ENCODE assay signal across 13 cellular contexts in the genomic region with DNA sequence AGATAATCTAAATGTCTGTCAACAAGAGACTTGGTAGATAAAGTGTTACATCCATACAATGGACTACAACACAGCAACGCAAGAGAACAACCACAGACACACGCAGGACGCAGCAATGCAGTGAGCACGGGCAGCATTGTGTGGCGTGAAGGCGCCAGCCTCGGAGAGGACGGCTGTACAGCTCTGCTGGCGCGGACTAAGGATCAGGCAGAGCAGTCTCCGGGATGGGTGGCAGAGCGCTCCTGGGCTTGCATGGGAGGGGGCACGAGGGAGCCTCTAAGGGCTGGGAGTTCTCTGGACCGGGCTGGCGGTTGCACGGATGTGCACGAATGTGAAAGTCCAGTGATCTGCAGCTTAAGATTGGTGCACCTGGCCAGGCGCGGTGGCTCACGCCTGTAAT. TPM values are rescaled to one million over a fixed set of nuclear protein-coding genes. Genes with fewer than 3 reads are reported as not detected.
DNase-seq lines count a peak whose midpoint lies in the region; TF ChIP-seq lines count a peak whose summit lies in the region.
"Had no signal": no experiment of that assay in that cellular context is flagged by ENCODE, and none has a peak within 500 bp of the region (broad histone marks: within the 10 kb centered on the region; RNA-seq: fewer than 3 reads in every experiment).

No MANE protein-coding gene starts in this region.

- no peak overlapping the region for H3K4me2 ChIP-seq in neural progenitor cell

- TF ChIP-seq CTCF in brain (conservative IDR thresholded peaks at IDR 0.05) (no peak), neural progenitor cell (IDR thresholded peaks at IDR 0.05) (no peak), esophagus squamous epithelium (IDR thresholded peaks at IDR 0.05) (no peak)

- no peaks in the 10 kb centered on the region for H4K20me1 ChIP-seq in neural progenitor cell (ENCODE audit: low read depth)
- H4K20me1 ChIP-seq: BLaER1 had no signal

- H3F3A ChIP-seq in neural progenitor cell (ENCODE audit: low read depth): peaks cover 12% of the 10 kb centered on the region

- intact Hi-C loops in esophagus squamous epithelium (cut with DNase I): no loop called here

- no peaks in the 10 kb centered on the region for H3K79me2 ChIP-seq in neural progenitor cell (ENCODE audit: low read depth)

- H3K9me3 Mint-ChIP-seq in brain (peaks cover 0 to 9% (median 0%) of the 10 kb centered on the region in 5 experiments), neural progenitor cell (peaks cover 3% of the 10 kb centered on the region)

- 91 to 94% methylated on average over 9 to 11 of the region's 20 CpGs for WGBS in esophagus squamous epithelium, 2 donors

- H3K27ac ChIP-seq in neural progenitor cell: no peak overlapping the region
- H3K27ac ChIP-seq in esophagus squamous epithelium: no peak overlapping the region
- H3K27ac ChIP-seq: 22Rv1, HL-60 had no signal

- H3K4me3 Mint-ChIP-seq in brain (peak overlapping the region in 2 of 5 experiments; percentile 36 to 38), neural progenitor cell (peak overlapping the region; percentile 22)

- H3K4me3 ChIP-seq in neural progenitor cell (no peak overlapping the region), esophagus squamous epithelium (no peak overlapping the region)
- H3K4me3 ChIP-seq: BLaER1 had no signal

- H3K9ac ChIP-seq in neural progenitor cell: no peak overlapping the region
- H3K9ac ChIP-seq: BLaER1 had no signal

- H3K36me3 Mint-ChIP-seq in brain (no peaks in the 10 kb centered on the region), neural progenitor cell (peaks cover 2% of the 10 kb centered on the region)

- DNase-seq in NCI-H2227 (lab: John Stamatoyannopoulos, UW; ENCODE audit: unreplicated experiment): peak; percentile 21
- DNase-seq in NCI-H2227 treated with DMSO at 0.1 percent for 48 hours (lab: John Stamatoyannopoulos, UW): no peak
- DNase-seq in neural progenitor cell (ENCODE audit: low spot score): no peak
- no peak for DNase-seq in NOMO-1 (lab: John Stamatoyannopoulos, UW; ENCODE audit: unreplicated experiment in 2 of 2)
- DNase-seq in MV-4-11 (lab: John Stamatoyannopoulos, UW): no peak
- DNase-seq in esophagus squamous epithelium (lab: John Stamatoyannopoulos, UW): no peak
- DNase-seq: DMS53, GF-D8, HCEC 1CT had no signal

- H3K27me3 Mint-ChIP-seq in brain: no peaks in the 10 kb centered on the region
- H3K27me3 Mint-ChIP-seq in neural progenitor cell (ENCODE audit: insufficient read depth, low read depth): peaks cover 22% of the 10 kb centered on the region

- H3K27ac Mint-ChIP-seq in brain: peak overlapping the region in 3 of 5 experiments; percentile 56 to 90 (median 88)
- peak overlapping the region; percentile 40 for H3K27ac Mint-ChIP-seq in neural progenitor cell

- H3K27me3 ChIP-seq in neural progenitor cell (peaks cover 39% of the 10 kb centered on the region), esophagus squamous epithelium (peaks cover 0 to 21% (median 0%) of the 10 kb centered on the region in 4 donors)
- H3K27me3 ChIP-seq: BLaER1 had no signal

- H3K4me1 Mint-ChIP-seq in brain (peaks cover 54% of the 10 kb centered on the region), neural progenitor cell (peaks cover 61% of the 10 kb centered on the region)

- no peak overlapping the region for H2AFZ ChIP-seq in neural progenitor cell (replicated peaks)

- H3K9me3 ChIP-seq in neural progenitor cell (ENCODE audit: low read depth): no peaks in the 10 kb centered on the region
- no peaks in the 10 kb centered on the region for H3K9me3 ChIP-seq in esophagus squamous epithelium
- H3K9me3 ChIP-seq: BLaER1 had no signal

- H3K36me3 ChIP-seq in neural progenitor cell (no peaks in the 10 kb centered on the region), esophagus squamous epithelium (no peaks in the 10 kb centered on the region)
- H3K36me3 ChIP-seq: BLaER1 had no signal

- H3K4me1 ChIP-seq in neural progenitor cell (peaks cover 2% of the 10 kb centered on the region), esophagus squamous epithelium (peaks cover 20 to 34% (median 22%) of the 10 kb centered on the region in 3 donors)

- TF ChIP-seq POLR2A in esophagus squamous epithelium (IDR thresholded peaks at IDR 0.05): no peak

RNA-seq across cellular contexts. Expression of a gene that starts 34.5 kb away (rescaled TPM):
- 5,204 TPM for polyA plus RNA-seq in brain (ENCODE audit: insufficient read depth, low read depth, low replicate concordance)
- total RNA-seq in neural progenitor cell (ENCODE audit: low replicate concordance) (1,228 and 2,405 TPM in 2 replicates), esophagus squamous epithelium (1,000 to 10,000 TPM; 3,349 to 6,664 (median 4,433) TPM)

RNA-seq across cellular contexts. Expression of a gene that starts 50.1 kb away (rescaled TPM):
- 1.3 TPM for polyA plus RNA-seq in brain (ENCODE audit: insufficient read depth, low read depth, low replicate concordance)
- total RNA-seq in neural progenitor cell (ENCODE audit: low replicate concordance) (0.28 TPM in 1 of 2 replicates, not detected in the other), esophagus squamous epithelium (1 to 10 TPM in 3 of 4 donors, not detected in 1; 1.1 to 2.3 (median 1.8) TPM)
